In genomic region chr4:98289375-98289774, GRCh38 we compare ENCODE assay signal across 11 cellular contexts. TPM values are rescaled to one million over a fixed set of nuclear protein-coding genes. Genes with fewer than 3 reads are reported as not detected.
DNase-seq lines count a peak whose midpoint lies in the region; ATAC-seq and TF ChIP-seq lines count a peak whose summit lies in the region.
"Had no signal": no experiment of that assay in that cellular context is flagged by ENCODE, and none has a peak within 500 bp of the region (broad histone marks: within the 10 kb centered on the region; RNA-seq: fewer than 3 reads in every experiment).

No MANE protein-coding gene starts in this region.

- peak overlapping the region; percentile 25 for H3K27ac ChIP-seq in effector memory CD4-positive, alpha-beta T cell (ENCODE audit: insufficient read depth, low read length, poor library complexity, severe bottlenecking)
- H3K27ac ChIP-seq in adrenal gland, result no peak overlapping the region
- no peak overlapping the region for H3K27ac ChIP-seq in uterus
- no peak overlapping the region for H3K27ac ChIP-seq in ascending aorta
- H3K27ac ChIP-seq: testis had no signal

- no peaks in the 10 kb centered on the region for H3K27me3 ChIP-seq in effector memory CD4-positive, alpha-beta T cell (replicated peaks; ENCODE audit: control insufficient read depth, insufficient read depth, low read length, poor library complexity, severe bottlenecking)
- H3K27me3 ChIP-seq in adrenal gland (no peaks in the 10 kb centered on the region), uterus (no peaks in the 10 kb centered on the region), ascending aorta (no peaks in the 10 kb centered on the region)
- H3K27me3 ChIP-seq: testis had no signal

- no peak for TF ChIP-seq POLR2A in adrenal gland (IDR thresholded peaks at IDR 0.05)
- no peak for TF ChIP-seq POLR2A in uterus (IDR thresholded peaks at IDR 0.05)

- peaks cover 2% of the 10 kb centered on the region for H3K4me1 ChIP-seq in effector memory CD4-positive, alpha-beta T cell (ENCODE audit: control insufficient read depth, insufficient read depth, low read length, poor library complexity, severe bottlenecking)
- peaks cover 0 to 7% of the 10 kb centered on the region in 2 donors for H3K4me1 ChIP-seq in adrenal gland (replicated peaks in 1 of 2)
- peaks cover 0 to 5% of the 10 kb centered on the region in 2 donors for H3K4me1 ChIP-seq in uterus
- no peaks in the 10 kb centered on the region for H3K4me1 ChIP-seq in ascending aorta
- H3K4me1 ChIP-seq: testis had no signal

- H3K4me3 ChIP-seq in effector memory CD4-positive, alpha-beta T cell (ENCODE audit: insufficient read depth, low read depth, low read length, poor library complexity, severe bottlenecking), result no peak overlapping the region
- no peak overlapping the region for H3K4me3 ChIP-seq in adrenal gland
- H3K4me3 ChIP-seq in uterus, result no peak overlapping the region
- no peak overlapping the region for H3K4me3 ChIP-seq in ascending aorta
- H3K4me3 ChIP-seq: testis had no signal

- DNase-seq in effector memory CD4-positive, alpha-beta T cell, result no peak
- no peak for DNase-seq in adrenal gland
- DNase-seq in uterus, result no peak
- DNase-seq in ascending aorta (ENCODE audit: low spot score in 2 of 2), result no peak
- DNase-seq in activated CD4-positive, alpha-beta T cell treated with anti-CD3 and anti-CD28 coated beads, Interleukin-2, amount 50 U/mL, for 48 hours, result no peak
- DNase-seq: anterior cingulate cortex, GDM1, testis had no signal

- TF ChIP-seq CTCF in adrenal gland (IDR thresholded peaks at IDR 0.05) (no peak), uterus (IDR thresholded peaks at IDR 0.05) (no peak), ascending aorta (IDR thresholded peaks at IDR 0.05) (no peak)

- WGBS in adrenal gland, 4 donors, result 85 to 96% (median 91%) methylated on average over 1 of the region's 1 CpG

- H3K36me3 ChIP-seq in effector memory CD4-positive, alpha-beta T cell (ENCODE audit: control insufficient read depth, insufficient read depth, low read length), result peaks cover 6% of the 10 kb centered on the region
- H3K36me3 ChIP-seq in adrenal gland (replicated peaks in 1 of 2), result no peaks in the 10 kb centered on the region
- H3K36me3 ChIP-seq in uterus, result no peaks in the 10 kb centered on the region
- H3K36me3 ChIP-seq in ascending aorta, result no peaks in the 10 kb centered on the region

- peak; percentile 72 for ATAC-seq in GM18502 (IDR thresholded peaks at IDR 0.05; ENCODE audit: poor library complexity, unreplicated experiment)
- peak; percentile 64 for ATAC-seq in GM21526 (IDR thresholded peaks at IDR 0.05; ENCODE audit: low FRiP score, unreplicated experiment)
- ATAC-seq in HG03460 (IDR thresholded peaks at IDR 0.05; ENCODE audit: unreplicated experiment), result peak; percentile 71

- H3K9me3 ChIP-seq in effector memory CD4-positive, alpha-beta T cell (ENCODE audit: control insufficient read depth, low read length), result no peaks in the 10 kb centered on the region
- H3K9me3 ChIP-seq in adrenal gland (replicated peaks in 1 of 3) (no peaks in the 10 kb centered on the region), uterus (no peaks in the 10 kb centered on the region), ascending aorta (no peaks in the 10 kb centered on the region)
- H3K9me3 ChIP-seq: testis had no signal

- intact Hi-C loops in adrenal gland (cut with DNase I) (no loop called here), uterus (cut with DNase I; ENCODE audit: low total_unique reads) (no loop called here), ascending aorta (cut with DNase I) (no loop called here)

RNA-seq across cellular contexts. Expression of gene RAP1GDS1, which starts 28.2 kb away (rescaled TPM):
- total RNA-seq in adrenal gland (10 to 100 TPM; 10.6 to 28.1 (median 23.8) TPM), uterus (10 to 100 TPM; 13.5 to 53.5 (median 42.0) TPM), ascending aorta (8.3 TPM)
- polyA plus RNA-seq in adrenal gland, result 10 to 100 TPM in 1 of 3 donors, 1 to 10 TPM in 2; 5.9 to 38.1 (median 9.7) TPM
